In genomic region chr19:45902651-45903625, GRCh38 we compare ENCODE assay signal across 8 cellular contexts. TPM values are rescaled to one million over a fixed set of nuclear protein-coding genes. Genes with fewer than 3 reads are reported as not detected.
DNase-seq lines count a peak whose midpoint lies in the region; FAIRE-seq and TF ChIP-seq lines count a peak whose summit lies in the region.

No MANE protein-coding gene starts in this region.

- H3K36me3 ChIP-seq in HAP-1 (replicated peaks) (peaks cover 16% of the 10 kb centered on the region), MG63 (peaks cover 25% of the 10 kb centered on the region), stomach (peaks cover 14 to 19% (median 19%) of the 10 kb centered on the region in 4 donors)

- TF ChIP-seq POLR2A in stomach (IDR thresholded peaks at IDR 0.05) = no peak

- peaks cover 4% of the 10 kb centered on the region for H3K36me3 Mint-ChIP-seq in neural crest cell (ENCODE audit: low read depth)

- H3K4me3 ChIP-seq in HAP-1 (peak overlapping the region; percentile 53), MG63 (peak overlapping the region; percentile 68), fibroblast of villous mesenchyme (ENCODE audit: low read depth, low read length) (peak overlapping the region; percentile 93), stomach (peak overlapping the region; percentile 73 to 90 (median 84))

- no peak for TF ChIP-seq EP300 in stomach (IDR thresholded peaks at IDR 0.05)

- H3K27me3 ChIP-seq in HAP-1 (ENCODE audit: low read depth) = no peaks in the 10 kb centered on the region
- no peaks in the 10 kb centered on the region for H3K27me3 ChIP-seq in MG63
- H3K27me3 ChIP-seq in stomach = no peaks in the 10 kb centered on the region

- peaks cover 11% of the 10 kb centered on the region for H3K4me1 Mint-ChIP-seq in neural crest cell

- intact Hi-C loops in stomach (cut with DNase I; ENCODE audit: low total_unique reads) = no loop called here

- TF ChIP-seq CTCF in fibroblast of villous mesenchyme (IDR thresholded peaks at IDR 0.05; ENCODE audit: insufficient read depth, low read depth, low read length) = no peak
- no peak for TF ChIP-seq CTCF in neural crest cell (conservative IDR thresholded peaks at IDR 0.05)
- peak in 1 of 7 experiments; percentile 27 for TF ChIP-seq CTCF in stomach (IDR thresholded peaks at IDR 0.05)

- H3K4me3 Mint-ChIP-seq in neural crest cell = peak overlapping the region; percentile 96

- H3K9me3 ChIP-seq in HAP-1 = no peaks in the 10 kb centered on the region
- no peaks in the 10 kb centered on the region for H3K9me3 ChIP-seq in MG63
- no peaks in the 10 kb centered on the region for H3K9me3 ChIP-seq in stomach

- peak; percentile 94 for FAIRE-seq in G401.6 (lab: Jason Lieb, UNC)

- peak overlapping the region; percentile 76 to 85 (median 80) for H3K27ac ChIP-seq in stomach

- peak; percentile 94 to 98 for DNase-seq in HAP-1 (ENCODE audit: low spot score in 2 of 2)
- peak; percentile 97 for DNase-seq in MG63
- peak; percentile 93 to 94 for DNase-seq in SHP77 (lab: John Stamatoyannopoulos, UW)
- peak; percentile 99 for DNase-seq in activated gamma-delta T cell (lab: John Stamatoyannopoulos, UW)
- DNase-seq in fibroblast of villous mesenchyme (ENCODE audit: low read depth) = peak; percentile 97
- DNase-seq in neural crest cell (ENCODE audit: low read depth, low spot score) = peak; percentile 99
- peak; percentile 99 for DNase-seq in stomach

- peaks cover 21% of the 10 kb centered on the region for H3K27me3 Mint-ChIP-seq in neural crest cell (ENCODE audit: low read depth)

- no peaks in the 10 kb centered on the region for H3K9me3 Mint-ChIP-seq in neural crest cell

- no peak overlapping the region for H3K27ac Mint-ChIP-seq in neural crest cell (ENCODE audit: unreplicated experiment)

- 1 to 4% (median 2%) methylated on average over 33 to 73 of the region's 73 CpGs for WGBS in stomach, 5 donors

- H3K4me1 ChIP-seq in HAP-1 (peaks cover 6% of the 10 kb centered on the region), stomach (peaks cover 19 to 33% (median 30%) of the 10 kb centered on the region in 4 donors)

- in situ Hi-C loops in HAP-1 (cut with MboI; ENCODE audit: low sequenced_read_pairs) = no loop called here

RNA-seq across cellular contexts. Expression of gene MYPOP, which starts 0.5 kb away (rescaled TPM):
- total RNA-seq in MG63 (2014; rRNA removed; shearing (Covaris generic); ENCODE audit: low replicate concordance) = 0.20 and 0.79 TPM in 2 replicates
- total RNA-seq in fibroblast of villous mesenchyme (2.6 TPM in 2 replicates), neural crest cell (9.1 and 9.6 TPM in 2 replicates), stomach (10 to 100 TPM in 1 of 5 donors, 1 to 10 TPM in 1, under 1 TPM in 3; 0.58 to 12.2 (median 0.73) TPM)
- polyA plus RNA-seq in stomach = 1 to 10 TPM; 4.2 to 5.0 (median 5.0) TPM

RNA-seq across cellular contexts. Expression of gene NANOS2, which starts 11.6 kb away (rescaled TPM):
- total RNA-seq in MG63 (2014; rRNA removed; shearing (Covaris generic); ENCODE audit: low replicate concordance) = not detected in 2 replicates
- total RNA-seq in fibroblast of villous mesenchyme = not detected in 2 replicates
- total RNA-seq in neural crest cell = not detected in 2 replicates
- not detected for total RNA-seq in stomach
- not detected for polyA plus RNA-seq in stomach

RNA-seq across cellular contexts. Expression of gene IRF2BP1, which starts 17.0 kb away (rescaled TPM):
- total RNA-seq in MG63 (2014; rRNA removed; shearing (Covaris generic); ENCODE audit: low replicate concordance) = 48.6 and 73.7 TPM in 2 replicates
- total RNA-seq in fibroblast of villous mesenchyme (26.3 and 30.9 TPM in 2 replicates), neural crest cell (28.6 and 33.1 TPM in 2 replicates), stomach (10 to 100 TPM in 4 of 5 donors, not detected in 1; 13.4 to 75.9 (median 24.1) TPM)
- 10 to 100 TPM; 11.5 to 12.8 (median 12.8) TPM for polyA plus RNA-seq in stomach

RNA-seq across cellular contexts. Expression of gene FOXA3, which starts 38.8 kb away (rescaled TPM):
- total RNA-seq in MG63 (2014; rRNA removed; shearing (Covaris generic); ENCODE audit: low replicate concordance) = not detected in 2 replicates
- not detected in 2 replicates for total RNA-seq in fibroblast of villous mesenchyme
- not detected in 2 replicates for total RNA-seq in neural crest cell
- total RNA-seq in stomach = 10 to 100 TPM in 4 of 5 donors, 1 to 10 TPM in 1; 7.6 to 46.7 (median 18.5) TPM
- polyA plus RNA-seq in stomach = 10 to 100 TPM; 11.9 to 65.8 (median 41.0) TPM

RNA-seq across cellular contexts. Expression of gene SYMPK, which starts 40.0 kb away (rescaled TPM):
- total RNA-seq in MG63 (2014; rRNA removed; shearing (Covaris generic); ENCODE audit: low replicate concordance) = 59.4 and 70.7 TPM in 2 replicates
- total RNA-seq in fibroblast of villous mesenchyme = 37.1 and 38.7 TPM in 2 replicates
- total RNA-seq in neural crest cell = 105 and 115 TPM in 2 replicates
- total RNA-seq in stomach = 100 to 1,000 TPM in 2 of 5 donors, 10 to 100 TPM in 3; 32.2 to 420 (median 84.6) TPM
- polyA plus RNA-seq in stomach = 100 to 1,000 TPM in 1 of 3 donors, 10 to 100 TPM in 2; 71.9 to 101 (median 75.0) TPM

Comparison
In these comparisons a context has a peak if more than half of its experiments do, and no peak if none do; other contexts are left out.
1. Peak in every context shown above with its lines: DNase-seq, H3K4me3 ChIP-seq and H3K27ac ChIP-seq.